1 cellular context compared by ENCODE assay signal in the genomic region with DNA sequence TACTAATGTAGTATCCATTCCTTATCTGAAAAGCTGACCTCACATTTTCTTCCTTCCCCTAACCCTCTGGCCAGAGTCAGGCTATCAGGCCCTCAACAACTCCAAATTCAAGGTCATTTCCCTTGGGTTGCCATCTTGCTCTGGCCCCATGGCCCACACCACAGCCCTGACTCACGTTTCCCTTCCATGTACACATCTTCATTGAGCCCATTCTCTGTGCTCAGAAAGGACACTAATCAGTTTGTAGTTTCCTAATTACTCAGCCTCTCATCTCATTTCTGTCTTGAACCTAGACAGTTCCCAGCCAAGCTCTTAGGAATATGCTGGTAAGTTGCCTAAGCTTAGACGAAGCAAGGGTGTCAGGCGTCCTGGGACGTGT.
TF ChIP-seq lines count a peak whose summit lies in the region.

No MANE protein-coding gene starts in this region.

TF ChIP-seq in GM12878, 131 proteins besides CTCF, POLR2A, EP300 and RAD21:
- TF ChIP-seq BHLHE40 (IDR thresholded peaks at IDR 0.05; ENCODE audit: borderline replicate concordance in 1 of 2, low read depth in 2 of 2, low read length in 1 of 2) (peak in 1 of 2 experiments; percentile 34; a peak in 2 of 4 replicates), CREM (IDR thresholded peaks at IDR 0.05; ENCODE audit: low read depth) (0 out of 2 replicates have a peak, but pooled peaks have one; percentile 35), NFYA (IDR thresholded peaks at IDR 0.05; ENCODE audit: borderline replicate concordance, low read depth, low read length) (no peak), YY1 (IDR thresholded peaks at IDR 0.05; ENCODE audit: low read depth, low read length) (peak; percentile 66; the same call in 1 of the 2 replicates), HDGF (IDR thresholded peaks at IDR 0.05) (0 out of 2 replicates have a peak, but pooled peaks have one; percentile 47), IKZF2 (IDR thresholded peaks at IDR 0.05) (peak; percentile 42 to 50; a peak in 3 of 4 replicates), JUNB (IDR thresholded peaks at IDR 0.05) (peak; percentile 45), PAX8 (IDR thresholded peaks at IDR 0.05) (no peak), RUNX3 (IDR thresholded peaks at IDR 0.05; ENCODE audit: low read length) (peak; percentile 20; the same call in 1 of the 2 replicates)
